In genomic region chr2:235319095-235319494, GRCh38 we compare ENCODE assay signal across 17 cellular contexts.
DNase-seq lines count a peak whose midpoint lies in the region; ATAC-seq, FAIRE-seq and TF ChIP-seq lines count a peak whose summit lies in the region.
"Had no signal": no experiment of that assay in that cellular context is flagged by ENCODE, and none has a peak within 500 bp of the region (broad histone marks: within the 10 kb centered on the region; RNA-seq: fewer than 3 reads in every experiment).

No MANE protein-coding gene starts in this region.

- no peaks in the 10 kb centered on the region for H3K36me3 ChIP-seq in hepatocyte (replicated peaks; ENCODE audit: insufficient read depth, low read depth)
- H3K36me3 ChIP-seq in small intestine (ENCODE audit: control insufficient read depth in 2 of 2, insufficient read depth in 2 of 2, low read length in 2 of 2) = no peaks in the 10 kb centered on the region

- H3K27me3 ChIP-seq in hepatocyte (no peaks in the 10 kb centered on the region), small intestine (ENCODE audit: control insufficient read depth in 2 of 2, insufficient read depth in 2 of 2, low read length in 2 of 2) (no peaks in the 10 kb centered on the region)

- TF ChIP-seq CTCF in hepatocyte (IDR thresholded peaks at IDR 0.05; ENCODE audit: poor library complexity) = no peak

- FAIRE-seq in small intestine (lab: Jason Lieb, UNC) = no peak
- FAIRE-seq: GM12891, GM18507 had no signal

- 59% methylated on average over 4 of the region's 4 CpGs for WGBS in hepatocyte (ENCODE audit: low lambda C conversion rate, missing lambda C conversion rate)
- WGBS in small intestine, 3 donors = 18 to 56% (median 34%) methylated on average over 4 of the region's 4 CpGs

- H3K9me3 ChIP-seq in hepatocyte (ENCODE audit: low read depth) (no peaks in the 10 kb centered on the region), small intestine (ENCODE audit: control insufficient read depth, low read depth) (no peaks in the 10 kb centered on the region)
- H3K9me3 ChIP-seq: Caco-2 had no signal

- H3K27ac ChIP-seq in hepatocyte (peak overlapping the region; percentile 31), small intestine (ENCODE audit: low read depth in 1 of 2, low read length in 1 of 2) (no peak overlapping the region)

- H3K4me1 ChIP-seq in hepatocyte (ENCODE audit: insufficient read depth) = no peaks in the 10 kb centered on the region
- H3K4me1 ChIP-seq in small intestine (ENCODE audit: control insufficient read depth in 2 of 2, insufficient read depth in 1 of 2, low read depth in 1 of 2, low read length in 1 of 2) = no peaks in the 10 kb centered on the region
- H3K4me1 ChIP-seq: Caco-2 had no signal

- no peaks in the 10 kb centered on the region for H3K79me2 ChIP-seq in hepatocyte

- ATAC-seq in HG02571 (IDR thresholded peaks at IDR 0.05; ENCODE audit: unreplicated experiment) (no peak), HG03095 (IDR thresholded peaks at IDR 0.05; ENCODE audit: unreplicated experiment) (no peak)
- ATAC-seq: GM23338, HCT116 had no signal

- no peaks in the 10 kb centered on the region for H4K20me1 ChIP-seq in hepatocyte (ENCODE audit: insufficient read depth, poor library complexity, severe bottlenecking)

- H3K4me2 ChIP-seq in hepatocyte = no peak overlapping the region
- H3K4me2 ChIP-seq: GM23338 had no signal

- no peaks in the 10 kb centered on the region for H3K9me2 ChIP-seq in hepatocyte (replicated peaks; ENCODE audit: insufficient read depth)

- H3K4me3 ChIP-seq in hepatocyte (no peak overlapping the region), small intestine (ENCODE audit: low read depth in 1 of 2, low read length in 2 of 2) (no peak overlapping the region)
- H3K4me3 ChIP-seq: GM23338 had no signal

- no peak overlapping the region for H2AFZ ChIP-seq in hepatocyte
- H2AFZ ChIP-seq: GM23338 had no signal

- DNase-seq in DMS53 treated with DMSO at 0.1 percent for 48 hours (lab: John Stamatoyannopoulos, UW; ENCODE audit: unreplicated experiment) (peak; percentile 5), hepatocyte (ENCODE audit: low spot score) (no peak), small intestine (peak; percentile 17), COLO668 (lab: John Stamatoyannopoulos, UW; ENCODE audit: unreplicated experiment) (no peak)
- DNase-seq: C1 segment of cervical spinal cord; Caco-2; CD4-positive, alpha-beta memory T cell; DMS153; DMS79 treated with DMSO at 0.1 percent for 48 hours; GF-D8; H9 had no signal

Comparison
In these comparisons a context has a peak if more than half of its experiments do, and no peak if none do; other contexts are left out.
1. DNase-seq: peak in DMS53 treated with DMSO at 0.1 percent for 48 hours (single experiment) and small intestine (single experiment); none in hepatocyte (single experiment) and COLO668 (single experiment).